Comparison of ENCODE assay signal across 8 cellular contexts in the genomic region with DNA sequence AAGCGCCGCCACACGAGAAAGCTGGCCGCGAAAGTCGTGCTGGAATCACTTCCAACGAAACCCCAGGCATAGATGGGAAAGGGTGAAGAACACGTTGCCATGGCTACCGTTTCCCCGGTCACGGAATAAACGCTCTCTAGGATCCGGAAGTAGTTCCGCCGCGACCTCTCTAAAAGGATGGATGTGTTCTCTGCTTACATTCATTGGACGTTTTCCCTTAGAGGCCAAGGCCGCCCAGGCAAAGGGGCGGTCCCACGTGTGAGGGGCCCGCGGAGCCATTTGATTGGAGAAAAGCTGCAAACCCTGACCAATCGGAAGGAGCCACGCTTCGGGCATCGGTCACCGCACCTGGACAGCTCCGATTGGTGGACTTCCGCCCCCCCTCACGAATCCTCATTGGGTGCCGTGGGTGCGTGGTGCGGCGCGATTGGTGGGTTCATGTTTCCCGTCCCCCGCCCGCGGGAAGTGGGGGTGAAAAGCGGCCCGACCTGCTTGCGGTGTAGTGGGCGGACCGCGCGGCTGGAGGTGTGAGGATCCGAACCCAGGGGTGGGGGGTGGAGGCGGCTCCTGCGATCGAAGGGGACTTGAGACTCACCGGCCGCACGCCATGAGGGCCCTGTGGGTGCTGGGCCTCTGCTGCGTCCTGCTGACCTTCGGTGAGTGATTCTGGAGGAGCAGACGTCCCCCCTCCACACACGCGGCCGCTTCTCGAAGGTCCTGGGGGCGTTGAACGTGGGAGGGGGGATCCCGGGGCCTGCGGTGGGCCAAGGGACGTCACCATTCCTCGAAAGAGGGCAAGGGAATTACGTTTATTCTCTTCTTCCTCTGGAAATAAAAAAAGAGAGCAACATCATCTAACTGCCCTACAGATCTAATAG. TPM values are rescaled to one million over a fixed set of nuclear protein-coding genes. Genes with fewer than 3 reads are reported as not detected.
DNase-seq lines count a peak whose midpoint lies in the region; ATAC-seq and TF ChIP-seq lines count a peak whose summit lies in the region.

A gene (plus strand): TSS at position 502 of the 878 bp plus-strand sequence. CDS start 106 bp downstream, at position 608.

- DNase-seq in NCI-H187 treated with DMSO at 0.1 percent for 48 hours (lab: John Stamatoyannopoulos, UW) (peak; percentile 99), anterior cingulate cortex (lab: John Stamatoyannopoulos, UW) (peak; percentile 93 to 100 (median 99)), left ventricle myocardium superior (peak; percentile 99), prostate gland (ENCODE audit: low spot score) (peak; percentile 100)

- intact Hi-C loops in T-helper 2 cell treated with Interferon-gamma antibody and Interleukin-4, amounts not matched to agents 100 ng/mL and 5 ng/mL, for 36 hours (cut with micrococcal nuclease) = loop anchor here (1.0 to 10.0 kb wide), 10 partner anchors 27 to 1307 kb away; a partner anchor contains a TSS
- intact Hi-C loops in left ventricle myocardium superior (cut with micrococcal nuclease) = no loop called here
- intact Hi-C loops in prostate gland (cut with DNase I) = no loop called here

- peak in 1 of 4 experiments; percentile 24 for TF ChIP-seq CTCF in prostate gland (IDR thresholded peaks at IDR 0.05)

- ATAC-seq in GM18499 (IDR thresholded peaks at IDR 0.05; ENCODE audit: insufficient read depth, unreplicated experiment) = peak; percentile 40
- ATAC-seq in HG02943 (IDR thresholded peaks at IDR 0.05; ENCODE audit: low read depth, unreplicated experiment) = peak; percentile 58
- peak; percentile 91 for ATAC-seq in left ventricle myocardium superior

- no peaks in the 10 kb centered on the region for H3K9me3 ChIP-seq in prostate gland

- H3K4me1 ChIP-seq in prostate gland (replicated peaks) = no peaks in the 10 kb centered on the region
- H3K4me1 ChIP-seq in urinary bladder (ENCODE audit: insufficient read depth) = no peaks in the 10 kb centered on the region

- peak; percentile 98 for TF ChIP-seq POLR2A in prostate gland (IDR thresholded peaks at IDR 0.05)

- peak within 1 kb of the TSS; percentile 84 to 92 for H3K27ac ChIP-seq in prostate gland
- H3K27ac ChIP-seq in urinary bladder (ENCODE audit: low read depth) = peak within 1 kb of the TSS; percentile 89

- H3K4me3 ChIP-seq in prostate gland (peak within 1 kb of the TSS; percentile 67 to 70), urinary bladder (ENCODE audit: low read depth, low read length) (peak within 1 kb of the TSS; percentile 61)

- no peaks in the 10 kb centered on the region for H3K27me3 ChIP-seq in prostate gland (replicated peaks; ENCODE audit: insufficient read depth)

- H3K36me3 ChIP-seq in prostate gland (no peaks in the 10 kb centered on the region), urinary bladder (ENCODE audit: insufficient read depth) (peaks cover 2% of the 10 kb centered on the region)

- WGBS in prostate gland = under 1% methylated on average over 55 of the region's 67 CpGs
- under 1% methylated on average over 67 of the region's 67 CpGs for WGBS in urinary bladder

RNA-seq across cellular contexts. Expression of the gene that starts here (rescaled TPM):
- 458 and 465 TPM in 2 replicates for total RNA-seq in T-helper 2 cell treated with Interferon-gamma antibody and Interleukin-4, amounts not matched to agents 100 ng/mL and 5 ng/mL, for 36 hours
- total RNA-seq in left ventricle myocardium superior (350 TPM), prostate gland (100 to 1,000 TPM; 300 to 652 TPM), urinary bladder (376 TPM)
- polyA plus RNA-seq in urinary bladder = 299 TPM

Comparison
In these comparisons a context has a peak if more than half of its experiments do, and no peak if none do; other contexts are left out.
1. Peak in every context shown above with its lines: DNase-seq, ATAC-seq, H3K4me3 ChIP-seq and H3K27ac ChIP-seq.
2. ATAC-seq: peak in every context shown above with its lines; median percentile 91 in left ventricle myocardium superior; 58 in HG02943; 40 in GM18499.